Comparison of ENCODE assay signal across 11 cellular contexts in genomic region chr2:64932327-64933216, GRCh38. TPM values are rescaled to one million over a fixed set of nuclear protein-coding genes. Genes with fewer than 3 reads are reported as not detected.
DNase-seq lines count a peak whose midpoint lies in the region; ATAC-seq and TF ChIP-seq lines count a peak whose summit lies in the region.
"Had no signal": no experiment of that assay in that cellular context is flagged by ENCODE, and none has a peak within 500 bp of the region (broad histone marks: within the 10 kb centered on the region; RNA-seq: fewer than 3 reads in every experiment).

No MANE protein-coding gene starts in this region.

- H3K4me3 Mint-ChIP-seq in CD8-positive, alpha-beta T cell = no peak overlapping the region
- H3K4me3 Mint-ChIP-seq: activated naive CD4-positive, alpha-beta T cell treated with anti-CD3 and anti-CD28 coated beads, Interleukin-2, amount 50 U/mL, for 24 hours had no signal

- H3K79me2 ChIP-seq in mammary epithelial cell (ENCODE audit: insufficient read depth, low read length) = no peaks in the 10 kb centered on the region
- H3K79me2 ChIP-seq: hepatocyte had no signal

- intact Hi-C loops in CD8-positive, alpha-beta T cell (cut with DNase I, micrococcal nuclease) = no loop called here
- intact Hi-C loops in mammary epithelial cell (cut with micrococcal nuclease) = no loop called here

- no peak overlapping the region for H3K27ac Mint-ChIP-seq in CD8-positive, alpha-beta T cell
- H3K27ac Mint-ChIP-seq: activated naive CD4-positive, alpha-beta T cell treated with anti-CD3 and anti-CD28 coated beads, Interleukin-2, amount 50 U/mL, for 24 hours had no signal

- in situ Hi-C loops in GM13976 (cut with MboI; ENCODE audit: low sequenced_read_pairs, unreplicated experiment) (no loop called here), mammary epithelial cell (cut with MboI; ENCODE audit: low sequenced_read_pairs in 2 of 2) (no loop called here)

- no peak overlapping the region for H3K4me2 ChIP-seq in mammary epithelial cell (ENCODE audit: insufficient read depth, low read depth, low read length)
- H3K4me2 ChIP-seq: hepatocyte had no signal

- H3K27ac ChIP-seq in WERI-Rb-1 (no peak overlapping the region; the same call in 1 of the 2 replicates), mammary epithelial cell (ENCODE audit: insufficient read depth, low read depth, low read length) (no peak overlapping the region)
- H3K27ac ChIP-seq in CD8-positive, alpha-beta T cell (ENCODE audit: low read depth, low read length) = no peak overlapping the region
- H3K27ac ChIP-seq: hepatocyte had no signal

- TF ChIP-seq CTCF in GM13976 (IDR thresholded peaks at IDR 0.05; ENCODE audit: borderline replicate concordance, control extremely low read depth, extremely low read depth, insufficient read depth, missing control alignments) = no peak
- TF ChIP-seq CTCF in WERI-Rb-1 (IDR thresholded peaks at IDR 0.05; ENCODE audit: low read depth, low read length) = no peak
- TF ChIP-seq CTCF in CD8-positive, alpha-beta T cell (IDR thresholded peaks at IDR 0.05) = no peak
- no peak for TF ChIP-seq CTCF in mammary epithelial cell (conservative IDR thresholded peaks at IDR 0.05 in 1 of 2, IDR thresholded peaks at IDR 0.05 in 1 of 2; ENCODE audit: extremely low read depth in 1 of 2, insufficient read depth in 1 of 2, low read depth in 1 of 2, low read length in 2 of 2)

- peak; percentile 82 for ATAC-seq in GM21390 (IDR thresholded peaks at IDR 0.05; ENCODE audit: unreplicated experiment)
- ATAC-seq in HG03439 (IDR thresholded peaks at IDR 0.05; ENCODE audit: unreplicated experiment) = peak; percentile 79
- ATAC-seq in CD8-positive, alpha-beta T cell = no peak

- H3K9me3 Mint-ChIP-seq in CD8-positive, alpha-beta T cell = no peaks in the 10 kb centered on the region
- H3K9me3 Mint-ChIP-seq: activated naive CD4-positive, alpha-beta T cell treated with anti-CD3 and anti-CD28 coated beads, Interleukin-2, amount 50 U/mL, for 24 hours had no signal

- no peaks in the 10 kb centered on the region for H3K27me3 ChIP-seq in WERI-Rb-1 (ENCODE audit: insufficient read depth, low read depth, severe bottlenecking)
- H3K27me3 ChIP-seq in CD8-positive, alpha-beta T cell (ENCODE audit: insufficient read depth, low read length) = no peaks in the 10 kb centered on the region
- no peaks in the 10 kb centered on the region for H3K27me3 ChIP-seq in mammary epithelial cell (ENCODE audit: insufficient read depth, low read length)

- no TSS peak for BruUV-seq in mammary epithelial cell (replicated peaks; lab: Mats Ljungman, UMichigan)

- H3K36me3 Mint-ChIP-seq in CD8-positive, alpha-beta T cell = no peaks in the 10 kb centered on the region
- H3K36me3 Mint-ChIP-seq: activated naive CD4-positive, alpha-beta T cell treated with anti-CD3 and anti-CD28 coated beads, Interleukin-2, amount 50 U/mL, for 24 hours had no signal

- peaks cover 1% of the 10 kb centered on the region for H3K27me3 Mint-ChIP-seq in CD8-positive, alpha-beta T cell (ENCODE audit: low read depth)

- dilution Hi-C loops in mammary epithelial cell (cut with HindIII; ENCODE audit: low sequenced_read_pairs) = no loop called here

- CTCF ChIA-PET in CD8-positive, alpha-beta T cell (lab: Charles Lee) = interaction anchor here (1.0 kb wide), 1 partner anchor 15 kb away, joined by 3 read pairs; no protein-coding TSS in a partner anchor
- CTCF ChIA-PET in mammary epithelial cell (lab: Charles Lee; ENCODE audit: low non-redundant PET) = no interaction called here

- 64% methylated on average over 10 of the region's 10 CpGs for WGBS in mammary epithelial cell (ENCODE audit: low coverage, missing lambda C conversion rate)

- H3K4me1 ChIP-seq in CD8-positive, alpha-beta T cell (ENCODE audit: insufficient read depth, low read length) = no peaks in the 10 kb centered on the region
- no peaks in the 10 kb centered on the region for H3K4me1 ChIP-seq in mammary epithelial cell (ENCODE audit: insufficient read depth, low read length)

- no peaks in the 10 kb centered on the region for H3K4me1 Mint-ChIP-seq in CD8-positive, alpha-beta T cell (ENCODE audit: low read depth)
- H3K4me1 Mint-ChIP-seq: activated naive CD4-positive, alpha-beta T cell treated with anti-CD3 and anti-CD28 coated beads, Interleukin-2, amount 50 U/mL, for 24 hours had no signal

- H3K9ac ChIP-seq in mammary epithelial cell (ENCODE audit: insufficient read depth, low read length) = no peak overlapping the region

- peak; percentile 64 for DNase-seq in GM13976 (ENCODE audit: low spot score)
- peak; percentile 73 for DNase-seq in WERI-Rb-1
- DNase-seq in CD8-positive, alpha-beta T cell = no peak
- no peak for DNase-seq in mammary epithelial cell
- no peak for DNase-seq in mucosa of gallbladder (ENCODE audit: low spot score)
- DNase-seq in NCI-H187 treated with DMSO at 0.1 percent for 48 hours (lab: John Stamatoyannopoulos, UW) = no peak
- DNase-seq: DMS153 had no signal

- H3K4me3 ChIP-seq in WERI-Rb-1 (ENCODE audit: low read depth, low read length) = no peak overlapping the region
- no peak overlapping the region for H3K4me3 ChIP-seq in CD8-positive, alpha-beta T cell (ENCODE audit: low read depth, low read length)
- H3K4me3 ChIP-seq in mammary epithelial cell (replicated peaks in 1 of 3; ENCODE audit: insufficient read depth in 1 of 3, low read depth in 2 of 3, low read length in 3 of 3) = no peak overlapping the region
- H3K4me3 ChIP-seq: hepatocyte had no signal

- H3K9me3 ChIP-seq in WERI-Rb-1 (ENCODE audit: severe bottlenecking) (no peaks in the 10 kb centered on the region), mammary epithelial cell (replicated peaks; ENCODE audit: insufficient read depth, low read length) (no peaks in the 10 kb centered on the region)
- H3K9me3 ChIP-seq in CD8-positive, alpha-beta T cell (ENCODE audit: low read length) = no peaks in the 10 kb centered on the region

- H2AFZ ChIP-seq in mammary epithelial cell (ENCODE audit: low read depth, low read length) = no peak overlapping the region
- H2AFZ ChIP-seq: hepatocyte had no signal

- H3K36me3 ChIP-seq in WERI-Rb-1 (no peaks in the 10 kb centered on the region), mammary epithelial cell (ENCODE audit: insufficient read depth, low read length) (no peaks in the 10 kb centered on the region)
- no peaks in the 10 kb centered on the region for H3K36me3 ChIP-seq in CD8-positive, alpha-beta T cell (ENCODE audit: insufficient read depth, low read length)

- POLR2A ChIA-PET in CD8-positive, alpha-beta T cell (lab: Charles Lee) = no interaction called here

- H4K20me1 ChIP-seq in mammary epithelial cell (ENCODE audit: insufficient read depth, low read length) = no peaks in the 10 kb centered on the region

RNA-seq across cellular contexts. Expression of gene SLC1A4, which starts 56.6 kb away (rescaled TPM):
- 1 to 10 TPM; 3.1 to 4.2 TPM for total RNA-seq in CD8-positive, alpha-beta T cell
- total RNA-seq in mammary epithelial cell (10 to 100 TPM; 29.0 to 41.8 TPM), mucosa of gallbladder (14.3 TPM)
- 7.0 TPM for polyA plus RNA-seq in mammary epithelial cell
- 18.3 TPM for polyA minus RNA-seq in mammary epithelial cell

Comparison
In these comparisons a context has a peak if more than half of its experiments do, and no peak if none do; other contexts are left out.
1. DNase-seq: peak in GM13976 (single experiment) and WERI-Rb-1 (single experiment); none in CD8-positive, alpha-beta T cell (0 of 7), mammary epithelial cell (single experiment), mucosa of gallbladder (single experiment) and NCI-H187 treated with DMSO at 0.1 percent for 48 hours (single experiment).